ENCODE assay signal across 20 cellular contexts in genomic region chr17:32771396-32771795, GRCh38.
DNase-seq lines count a peak whose midpoint lies in the region; ATAC-seq and TF ChIP-seq lines count a peak whose summit lies in the region.
"Had no signal": no experiment of that assay in that cellular context is flagged by ENCODE, and none has a peak within 500 bp of the region (broad histone marks: within the 10 kb centered on the region; RNA-seq: fewer than 3 reads in every experiment).

No MANE protein-coding gene starts in this region.

- peak overlapping the region; percentile 56 for H3K27ac Mint-ChIP-seq in activated T-helper 17 cell treated with anti-CD3 and anti-CD28 coated beads, Interleukin-2, amount 50 U/mL, for 72 hours
- peak overlapping the region; percentile 21 for H3K27ac Mint-ChIP-seq in mesothelial cell of epicardium
- H3K27ac Mint-ChIP-seq in natural killer cell: no peak overlapping the region
- H3K27ac Mint-ChIP-seq: activated B cell treated with CpG ODN at 0.5 μM for 24 hours; activated naive CD4-positive, alpha-beta T cell treated with anti-CD3 and anti-CD28 coated beads, Interleukin-2, amount 50 U/mL, for 24 hours; nephron; stimulated activated naive B cell treated with anti-CD40 and anti-IgM and Interleukin-4, amounts not matched to agents 10 μg/mL and 1 μg/mL and 100 μg/mL, for 72 hours had no signal

- peak; percentile 60 for ATAC-seq in activated T-helper 17 cell treated with anti-CD3 and anti-CD28 coated beads, Interleukin-2, amount 50 U/mL, for 72 hours (replicated peaks)
- ATAC-seq in natural killer cell: no peak
- no peak for ATAC-seq in activated CD4-positive, CD25-positive, alpha-beta regulatory T cell treated with anti-CD3 and anti-CD28 coated beads, Interleukin-2, amount 50 U/mL, for 24 hours
- no peak for ATAC-seq in HG02938 (IDR thresholded peaks at IDR 0.05; ENCODE audit: unreplicated experiment)
- ATAC-seq: foreskin keratinocyte; stimulated activated naive B cell treated with anti-CD40 and anti-IgM and Interleukin-4, amounts not matched to agents 10 μg/mL and 1 μg/mL and 100 μg/mL, for 72 hours had no signal

- peak; percentile 42 for DNase-seq in HCEC 1CT
- no peak for DNase-seq in epithelial cell of prostate (ENCODE audit: low read depth, low spot score)
- DNase-seq in mesothelial cell of epicardium (ENCODE audit: low spot score in 2 of 2, unreplicated experiment in 2 of 2): no peak
- DNase-seq in natural killer cell: no peak
- DNase-seq in SKM-1 (lab: John Stamatoyannopoulos, UW; ENCODE audit: unreplicated experiment): no peak
- DNase-seq: activated B cell treated with CpG ODN at 0.5 μM for 24 hours; activated T-cell treated with anti-CD3 and anti-CD28 coated beads, Interleukin-2, amount 50 U/mL, for 48 hours; foreskin keratinocyte; mesenchymal stem cell; NCI-H1092 treated with DMSO at 0.1 percent for 48 hours; NCI-H2029 treated with DMSO at 0.1 percent for 48 hours; PC-9; stimulated activated naive B cell treated with anti-CD40 and anti-IgM and Interleukin-4, amounts not matched to agents 10 μg/mL and 1 μg/mL and 100 μg/mL, for 72 hours had no signal

- H3K27ac ChIP-seq in epithelial cell of prostate: peak overlapping the region; percentile 2
- H3K27ac ChIP-seq: foreskin keratinocyte, parathyroid adenoma, PC-9, SJSA1 had no signal

- intact Hi-C loops in natural killer cell (cut with micrococcal nuclease): no loop called here

- H3K36me3 Mint-ChIP-seq in activated T-helper 17 cell treated with anti-CD3 and anti-CD28 coated beads, Interleukin-2, amount 50 U/mL, for 72 hours (ENCODE audit: low read depth): peaks cover 36% of the 10 kb centered on the region
- H3K36me3 Mint-ChIP-seq in mesothelial cell of epicardium (peaks cover 15% of the 10 kb centered on the region), natural killer cell (no peaks in the 10 kb centered on the region)
- H3K36me3 Mint-ChIP-seq: activated naive CD4-positive, alpha-beta T cell treated with anti-CD3 and anti-CD28 coated beads, Interleukin-2, amount 50 U/mL, for 24 hours had no signal

- H3K9me3 Mint-ChIP-seq in activated T-helper 17 cell treated with anti-CD3 and anti-CD28 coated beads, Interleukin-2, amount 50 U/mL, for 72 hours: no peaks in the 10 kb centered on the region
- H3K9me3 Mint-ChIP-seq in mesothelial cell of epicardium (no peaks in the 10 kb centered on the region), natural killer cell (no peaks in the 10 kb centered on the region)
- H3K9me3 Mint-ChIP-seq: activated B cell treated with CpG ODN at 0.5 μM for 24 hours; activated naive CD4-positive, alpha-beta T cell treated with anti-CD3 and anti-CD28 coated beads, Interleukin-2, amount 50 U/mL, for 24 hours; nephron; stimulated activated naive B cell treated with anti-CD40 and anti-IgM and Interleukin-4, amounts not matched to agents 10 μg/mL and 1 μg/mL and 100 μg/mL, for 72 hours had no signal

- no peaks in the 10 kb centered on the region for H3K27me3 Mint-ChIP-seq in activated T-helper 17 cell treated with anti-CD3 and anti-CD28 coated beads, Interleukin-2, amount 50 U/mL, for 72 hours
- H3K27me3 Mint-ChIP-seq in mesothelial cell of epicardium (ENCODE audit: low read depth) (no peaks in the 10 kb centered on the region), natural killer cell (ENCODE audit: low read depth in 2 of 2) (peaks cover 5 to 17% of the 10 kb centered on the region in 2 donors)
- H3K27me3 Mint-ChIP-seq: activated B cell treated with CpG ODN at 0.5 μM for 24 hours; activated naive CD4-positive, alpha-beta T cell treated with anti-CD3 and anti-CD28 coated beads, Interleukin-2, amount 50 U/mL, for 24 hours had no signal

- no peak overlapping the region for H3K4me3 Mint-ChIP-seq in activated T-helper 17 cell treated with anti-CD3 and anti-CD28 coated beads, Interleukin-2, amount 50 U/mL, for 72 hours
- H3K4me3 Mint-ChIP-seq in mesothelial cell of epicardium (no peak overlapping the region), natural killer cell (no peak overlapping the region)
- H3K4me3 Mint-ChIP-seq: activated B cell treated with CpG ODN at 0.5 μM for 24 hours; activated naive CD4-positive, alpha-beta T cell treated with anti-CD3 and anti-CD28 coated beads, Interleukin-2, amount 50 U/mL, for 24 hours; nephron; stimulated activated naive B cell treated with anti-CD40 and anti-IgM and Interleukin-4, amounts not matched to agents 10 μg/mL and 1 μg/mL and 100 μg/mL, for 72 hours had no signal

- H3K4me1 Mint-ChIP-seq in activated T-helper 17 cell treated with anti-CD3 and anti-CD28 coated beads, Interleukin-2, amount 50 U/mL, for 72 hours: no peaks in the 10 kb centered on the region
- H3K4me1 Mint-ChIP-seq in mesothelial cell of epicardium (peaks cover 34% of the 10 kb centered on the region), natural killer cell (no peaks in the 10 kb centered on the region)
- H3K4me1 Mint-ChIP-seq: activated naive CD4-positive, alpha-beta T cell treated with anti-CD3 and anti-CD28 coated beads, Interleukin-2, amount 50 U/mL, for 24 hours had no signal

- TF ChIP-seq CTCF in mesothelial cell of epicardium (IDR thresholded peaks at IDR 0.05; ENCODE audit: unreplicated experiment) (no peak), natural killer cell (IDR thresholded peaks at IDR 0.05) (no peak)

Comparison
In these comparisons a context has a peak if more than half of its experiments do, and no peak if none do; other contexts are left out.
1. H3K27ac Mint-ChIP-seq: peak in activated T-helper 17 cell treated with anti-CD3 and anti-CD28 coated beads, Interleukin-2, amount 50 U/mL, for 72 hours (single experiment) and mesothelial cell of epicardium (single experiment); none in natural killer cell (0 of 2).